Comparison of ENCODE assay signal across 15 cellular contexts in the genomic region with DNA sequence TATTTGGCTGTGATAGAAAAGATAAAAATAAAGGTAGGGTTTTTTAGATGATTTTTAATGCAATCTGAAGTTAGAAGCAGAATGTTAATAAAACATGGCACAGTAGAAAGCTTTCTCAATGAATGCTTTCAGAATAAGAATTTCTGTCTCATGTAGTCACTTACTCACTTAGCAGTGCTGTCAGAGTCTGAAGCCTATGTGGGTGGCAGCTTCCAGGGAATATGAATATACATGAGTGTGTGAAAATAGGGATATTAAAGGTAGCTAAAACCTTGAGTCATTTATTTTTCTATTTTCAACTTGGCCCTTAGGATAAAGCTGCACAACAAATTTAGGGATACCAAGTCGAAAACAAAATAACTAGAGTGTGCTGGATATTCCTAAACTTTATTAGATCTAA.
DNase-seq lines count a peak whose midpoint lies in the region; ATAC-seq and TF ChIP-seq lines count a peak whose summit lies in the region.
"Had no signal": no experiment of that assay in that cellular context is flagged by ENCODE, and none has a peak within 500 bp of the region (broad histone marks: within the 10 kb centered on the region; RNA-seq: fewer than 3 reads in every experiment).

No MANE protein-coding gene starts in this region.

- no peak for TF ChIP-seq EP300 in SK-N-SH (IDR thresholded peaks at IDR 0.05; ENCODE audit: borderline replicate concordance in 1 of 2, low read depth in 1 of 2, low read length in 1 of 2)

- H2AFZ ChIP-seq in SK-N-SH (ENCODE audit: low read depth) (no peak overlapping the region), PC-9 (no peak overlapping the region), osteoblast (ENCODE audit: low read length) (no peak overlapping the region)

- H3K9me2 ChIP-seq in SK-N-SH (no peaks in the 10 kb centered on the region), PC-9 (ENCODE audit: insufficient read depth) (no peaks in the 10 kb centered on the region)

- TF ChIP-seq RAD21 in SK-N-SH (IDR thresholded peaks at IDR 0.05; ENCODE audit: low read length), result no peak

- H3F3A ChIP-seq in SK-N-SH (replicated peaks; ENCODE audit: insufficient read depth) (no peaks in the 10 kb centered on the region), PC-9 (ENCODE audit: insufficient read depth, low read depth) (no peaks in the 10 kb centered on the region)

- TF ChIP-seq CTCF in SK-N-SH (IDR thresholded peaks at IDR 0.05) (no peak), PC-9 (conservative IDR thresholded peaks at IDR 0.05) (no peak), osteoblast (IDR thresholded peaks at IDR 0.05; ENCODE audit: extremely low read depth, low read depth, low read length) (no peak)

- no peaks in the 10 kb centered on the region for H3K27me3 ChIP-seq in SK-N-SH (ENCODE audit: insufficient read depth)
- H3K27me3 ChIP-seq in PC-9 (ENCODE audit: insufficient read depth, low read depth), result no peaks in the 10 kb centered on the region
- no peaks in the 10 kb centered on the region for H3K27me3 ChIP-seq in osteoblast (ENCODE audit: insufficient read depth, low read length)

- CTCF ChIA-PET in SK-N-SH (lab: Yijun Ruan, JAX), result no interaction called here
- CTCF ChIA-PET in PC-9 (lab: Charles Lee), result no interaction called here

- H3K79me2 ChIP-seq in SK-N-SH (ENCODE audit: insufficient read depth) (no peaks in the 10 kb centered on the region), PC-9 (ENCODE audit: low read depth) (no peaks in the 10 kb centered on the region), osteoblast (ENCODE audit: insufficient read depth, low read length) (no peaks in the 10 kb centered on the region)

- no peak overlapping the region for H3K9ac ChIP-seq in SK-N-SH

- H3K27ac ChIP-seq in SK-N-SH (ENCODE audit: low read depth in 2 of 2, low read length in 1 of 2) (no peak overlapping the region), PC-9 (no peak overlapping the region), osteoblast (ENCODE audit: low read depth, low read length) (no peak overlapping the region)
- H3K27ac ChIP-seq: 22Rv1 had no signal

- no peak overlapping the region for H3K4me2 ChIP-seq in SK-N-SH
- H3K4me2 ChIP-seq in PC-9, result no peak overlapping the region
- H3K4me2 ChIP-seq in osteoblast (ENCODE audit: insufficient read depth, low read length), result no peak overlapping the region

- intact Hi-C loops in head of caudate nucleus (cut with DNase I) (no loop called here), PC-9 (cut with micrococcal nuclease; ENCODE audit: unreplicated experiment) (no loop called here)

- DNase-seq in SK-N-SH (no peak), head of caudate nucleus (peak in 26 of 42 donors; percentile 6 to 82 (median 38)), renal cortical epithelial cell (ENCODE audit: low read depth) (peak; percentile 74), NCI-H2196 (lab: John Stamatoyannopoulos, UW; ENCODE audit: unreplicated experiment) (no peak), PC-9 (no peak), osteoblast (ENCODE audit: insufficient read length, low spot score, missing footprints) (no peak)
- DNase-seq: CD8-positive, alpha-beta T cell; COR-L47; DND-41; GDM1 had no signal

- H3K9me3 ChIP-seq in SK-N-SH, result no peaks in the 10 kb centered on the region
- H3K9me3 ChIP-seq in PC-9 (ENCODE audit: insufficient read depth, low read depth), result no peaks in the 10 kb centered on the region
- H3K9me3 ChIP-seq in osteoblast (ENCODE audit: low read depth, low read length), result no peaks in the 10 kb centered on the region

- POLR2A ChIA-PET in SK-N-SH (lab: Yijun Ruan, JAX) (no interaction called here), PC-9 (lab: Charles Lee; ENCODE audit: unreplicated experiment) (no interaction called here)

- H3K4me3 ChIP-seq in SK-N-SH (ENCODE audit: low read depth in 2 of 2, low read length in 1 of 2), result no peak overlapping the region
- no peak overlapping the region for H3K4me3 ChIP-seq in PC-9
- H3K4me3 ChIP-seq in osteoblast (ENCODE audit: insufficient read depth, low read length), result no peak overlapping the region

- no peaks in the 10 kb centered on the region for H3K36me3 ChIP-seq in SK-N-SH (replicated peaks in 1 of 2; ENCODE audit: control insufficient read depth in 1 of 2, insufficient read depth in 2 of 2, low read length in 1 of 2)
- no peaks in the 10 kb centered on the region for H3K36me3 ChIP-seq in PC-9 (ENCODE audit: low read depth)
- no peaks in the 10 kb centered on the region for H3K36me3 ChIP-seq in osteoblast (ENCODE audit: insufficient read depth, low read length)

- 53% methylated on average over 1 of the region's 1 CpG for WGBS in SK-N-SH (ENCODE audit: low lambda C conversion rate)

- 0 out of 3 replicates have a peak, but pooled peaks have one; percentile 33 for ATAC-seq in SK-N-SH treated with all-trans-retinoic acid at 6 μM for 48 hours
- ATAC-seq in GM21717 (IDR thresholded peaks at IDR 0.05; ENCODE audit: unreplicated experiment), result no peak
- ATAC-seq: CD8-positive, alpha-beta T cell; HCT116; HepG2 had no signal

- no TSS peak for BruUV-seq in PC-9 (replicated peaks; lab: Mats Ljungman, UMichigan)

- H4K20me1 ChIP-seq in SK-N-SH (ENCODE audit: insufficient read depth) (no peaks in the 10 kb centered on the region), PC-9 (ENCODE audit: insufficient read depth) (no peaks in the 10 kb centered on the region), osteoblast (ENCODE audit: insufficient read depth, low read length) (no peaks in the 10 kb centered on the region)

- no peaks in the 10 kb centered on the region for H3K4me1 ChIP-seq in SK-N-SH (ENCODE audit: control insufficient read depth in 1 of 2, insufficient read depth in 2 of 2, low read depth in 1 of 2, low read length in 1 of 2)
- no peaks in the 10 kb centered on the region for H3K4me1 ChIP-seq in PC-9 (replicated peaks; ENCODE audit: insufficient read depth)
- peaks cover 6% of the 10 kb centered on the region for H3K4me1 ChIP-seq in osteoblast (ENCODE audit: insufficient read depth, low read length)

TF ChIP-seq in SK-N-SH treated with all-trans-retinoic acid at 6 μM for 48 hours, 23 proteins besides CTCF, POLR2A, EP300 and RAD21 (continues in another document):
- TF ChIP-seq, protein P1, sequence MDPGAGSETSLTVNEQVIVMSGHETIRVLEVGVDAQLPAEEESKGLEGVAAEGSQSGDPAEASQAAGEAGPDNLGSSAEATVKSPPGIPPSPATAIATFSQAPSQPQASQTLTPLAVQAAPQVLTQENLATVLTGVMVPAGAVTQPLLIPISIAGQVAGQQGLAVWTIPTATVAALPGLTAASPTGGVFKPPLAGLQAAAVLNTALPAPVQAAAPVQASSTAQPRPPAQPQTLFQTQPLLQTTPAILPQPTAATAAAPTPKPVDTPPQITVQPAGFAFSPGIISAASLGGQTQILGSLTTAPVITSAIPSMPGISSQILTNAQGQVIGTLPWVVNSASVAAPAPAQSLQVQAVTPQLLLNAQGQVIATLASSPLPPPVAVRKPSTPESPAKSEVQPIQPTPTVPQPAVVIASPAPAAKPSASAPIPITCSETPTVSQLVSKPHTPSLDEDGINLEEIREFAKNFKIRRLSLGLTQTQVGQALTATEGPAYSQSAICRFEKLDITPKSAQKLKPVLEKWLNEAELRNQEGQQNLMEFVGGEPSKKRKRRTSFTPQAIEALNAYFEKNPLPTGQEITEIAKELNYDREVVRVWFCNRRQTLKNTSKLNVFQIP (CRISPR knock-in tag; IDR thresholded peaks at IDR 0.05; ENCODE audit: borderline replicate concordance, low read depth), result no peak
- TF ChIP-seq GLIS3 (CRISPR knock-in tag; IDR thresholded peaks at IDR 0.05), result no peak

TF ChIP-seq in SK-N-SH, 30 proteins besides CTCF, POLR2A, EP300 and RAD21 (continues in another document):
- TF ChIP-seq GABPA (IDR thresholded peaks at IDR 0.05; ENCODE audit: low read depth) (no peak), RCOR1 (IDR thresholded peaks at IDR 0.05; ENCODE audit: low read length) (no peak), YY1 (IDR thresholded peaks at IDR 0.05; ENCODE audit: low read depth) (no peak), FOXM1 (IDR thresholded peaks at IDR 0.05; ENCODE audit: low read depth) (no peak), FOXJ3 (CRISPR knock-in tag; IDR thresholded peaks at IDR 0.05) (no peak)
- TF ChIP-seq, protein P2, sequence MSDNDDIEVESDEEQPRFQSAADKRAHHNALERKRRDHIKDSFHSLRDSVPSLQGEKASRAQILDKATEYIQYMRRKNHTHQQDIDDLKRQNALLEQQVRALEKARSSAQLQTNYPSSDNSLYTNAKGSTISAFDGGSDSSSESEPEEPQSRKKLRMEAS (IDR thresholded peaks at IDR 0.05; ENCODE audit: low read depth), result no peak
- TF ChIP-seq, protein P3, sequence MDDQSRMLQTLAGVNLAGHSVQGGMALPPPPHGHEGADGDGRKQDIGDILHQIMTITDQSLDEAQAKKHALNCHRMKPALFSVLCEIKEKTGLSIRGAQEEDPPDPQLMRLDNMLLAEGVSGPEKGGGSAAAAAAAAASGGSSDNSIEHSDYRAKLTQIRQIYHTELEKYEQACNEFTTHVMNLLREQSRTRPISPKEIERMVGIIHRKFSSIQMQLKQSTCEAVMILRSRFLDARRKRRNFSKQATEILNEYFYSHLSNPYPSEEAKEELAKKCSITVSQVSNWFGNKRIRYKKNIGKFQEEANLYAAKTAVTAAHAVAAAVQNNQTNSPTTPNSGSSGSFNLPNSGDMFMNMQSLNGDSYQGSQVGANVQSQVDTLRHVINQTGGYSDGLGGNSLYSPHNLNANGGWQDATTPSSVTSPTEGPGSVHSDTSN (IDR thresholded peaks at IDR 0.05), result no peak
- TF ChIP-seq, protein P4, sequence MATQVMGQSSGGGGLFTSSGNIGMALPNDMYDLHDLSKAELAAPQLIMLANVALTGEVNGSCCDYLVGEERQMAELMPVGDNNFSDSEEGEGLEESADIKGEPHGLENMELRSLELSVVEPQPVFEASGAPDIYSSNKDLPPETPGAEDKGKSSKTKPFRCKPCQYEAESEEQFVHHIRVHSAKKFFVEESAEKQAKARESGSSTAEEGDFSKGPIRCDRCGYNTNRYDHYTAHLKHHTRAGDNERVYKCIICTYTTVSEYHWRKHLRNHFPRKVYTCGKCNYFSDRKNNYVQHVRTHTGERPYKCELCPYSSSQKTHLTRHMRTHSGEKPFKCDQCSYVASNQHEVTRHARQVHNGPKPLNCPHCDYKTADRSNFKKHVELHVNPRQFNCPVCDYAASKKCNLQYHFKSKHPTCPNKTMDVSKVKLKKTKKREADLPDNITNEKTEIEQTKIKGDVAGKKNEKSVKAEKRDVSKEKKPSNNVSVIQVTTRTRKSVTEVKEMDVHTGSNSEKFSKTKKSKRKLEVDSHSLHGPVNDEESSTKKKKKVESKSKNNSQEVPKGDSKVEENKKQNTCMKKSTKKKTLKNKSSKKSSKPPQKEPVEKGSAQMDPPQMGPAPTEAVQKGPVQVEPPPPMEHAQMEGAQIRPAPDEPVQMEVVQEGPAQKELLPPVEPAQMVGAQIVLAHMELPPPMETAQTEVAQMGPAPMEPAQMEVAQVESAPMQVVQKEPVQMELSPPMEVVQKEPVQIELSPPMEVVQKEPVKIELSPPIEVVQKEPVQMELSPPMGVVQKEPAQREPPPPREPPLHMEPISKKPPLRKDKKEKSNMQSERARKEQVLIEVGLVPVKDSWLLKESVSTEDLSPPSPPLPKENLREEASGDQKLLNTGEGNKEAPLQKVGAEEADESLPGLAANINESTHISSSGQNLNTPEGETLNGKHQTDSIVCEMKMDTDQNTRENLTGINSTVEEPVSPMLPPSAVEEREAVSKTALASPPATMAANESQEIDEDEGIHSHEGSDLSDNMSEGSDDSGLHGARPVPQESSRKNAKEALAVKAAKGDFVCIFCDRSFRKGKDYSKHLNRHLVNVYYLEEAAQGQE (IDR thresholded peaks at IDR 0.05; ENCODE audit: low read depth, low read length), result no peak

Comparison
In these comparisons a context has a peak if more than half of its experiments do, and no peak if none do; other contexts are left out.
1. DNase-seq: peak in head of caudate nucleus (26 of 42) and renal cortical epithelial cell (single experiment); none in SK-N-SH (single experiment), NCI-H2196 (single experiment), PC-9 (0 of 2) and osteoblast (single experiment).